In genomic region chr7:103795112-103795511, GRCh38 we compare ENCODE assay signal across 15 cellular contexts.
DNase-seq lines count a peak whose midpoint lies in the region; ATAC-seq, FAIRE-seq and TF ChIP-seq lines count a peak whose summit lies in the region.
"Had no signal": no experiment of that assay in that cellular context is flagged by ENCODE, and none has a peak within 500 bp of the region (broad histone marks: within the 10 kb centered on the region; RNA-seq: fewer than 3 reads in every experiment).

No MANE protein-coding gene starts in this region.

- peaks cover 2% of the 10 kb centered on the region for H3K9me3 Mint-ChIP-seq in Calu3 (ENCODE audit: low read depth, unreplicated experiment)

- no peak overlapping the region for H3K9ac ChIP-seq in GM23248
- H3K9ac ChIP-seq: BLaER1 treated with 17β-estradiol and CSF1 and Interleukin-3, amounts not matched to agents 10 nM and 100 nM had no signal

- H3F3A ChIP-seq in GM23248 (ENCODE audit: insufficient read depth): 0 out of 2 replicates have a peak, but pooled peaks cover 7% of the 10 kb centered on the region

- no peak for FAIRE-seq in bronchial epithelial cell (lab: Jason Lieb, UNC)
- FAIRE-seq: H1 had no signal

- H4K20me1 ChIP-seq in GM23248 (ENCODE audit: insufficient read depth): no peaks in the 10 kb centered on the region
- H4K20me1 ChIP-seq: BLaER1 treated with 17β-estradiol and CSF1 and Interleukin-3, amounts not matched to agents 10 nM and 100 nM had no signal

- peak overlapping the region; percentile 57 for H3K27ac Mint-ChIP-seq in Calu3 (ENCODE audit: unreplicated experiment)
- H3K27ac Mint-ChIP-seq: CD8-positive, alpha-beta T cell had no signal

- 0% methylated on average over 1 of the region's 1 CpG for WGBS in GM23248 (ENCODE audit: low coverage in 1 of 2, low lambda C conversion rate in 2 of 2, missing lambda C conversion rate in 2 of 2), 2 experiments
- 55 to 72% methylated on average over 1 of the region's 1 CpG for WGBS in aorta, 2 donors

- H3K79me2 ChIP-seq in GM23248 (ENCODE audit: insufficient read depth): no peaks in the 10 kb centered on the region

- H3K36me3 ChIP-seq in GM23248 (ENCODE audit: low read depth): no peaks in the 10 kb centered on the region
- H3K36me3 ChIP-seq in bronchial epithelial cell (ENCODE audit: control insufficient read depth, insufficient read depth, low read length): no peaks in the 10 kb centered on the region
- H3K36me3 ChIP-seq in aorta (ENCODE audit: control insufficient read depth in 1 of 2, insufficient read depth in 2 of 2, low read length in 1 of 2): no peaks in the 10 kb centered on the region
- H3K36me3 ChIP-seq: BLaER1 treated with 17β-estradiol and CSF1 and Interleukin-3, amounts not matched to agents 10 nM and 100 nM had no signal

- BruUV-seq in Calu3 (replicated peaks; lab: Mats Ljungman, UMichigan): no TSS peak

- DNase-seq in Calu3: no peak
- DNase-seq in GM23248: peak; percentile 60
- DNase-seq in bronchial epithelial cell (ENCODE audit: low read depth): peak; percentile 46
- peak; percentile 12 for DNase-seq in foreskin melanocyte
- no peak for DNase-seq in occipital lobe (lab: John Stamatoyannopoulos, UW)
- no peak for DNase-seq in aorta
- DNase-seq: CD8-positive, alpha-beta T cell; DMS79; KBM-7; NCI-H1417 treated with DMSO at 0.1 percent for 48 hours; NCI-H187 treated with DMSO at 0.1 percent for 48 hours; NCI-H510A treated with DMSO at 0.1 percent for 48 hours had no signal

- H3K27me3 ChIP-seq in GM23248 (replicated peaks; ENCODE audit: insufficient read depth): no peaks in the 10 kb centered on the region
- no peaks in the 10 kb centered on the region for H3K27me3 ChIP-seq in bronchial epithelial cell (ENCODE audit: control insufficient read depth, insufficient read depth, low read length)
- no peaks in the 10 kb centered on the region for H3K27me3 ChIP-seq in aorta (ENCODE audit: control insufficient read depth in 1 of 2, insufficient read depth in 2 of 2, low read length in 1 of 2)
- H3K27me3 ChIP-seq: BLaER1 treated with 17β-estradiol and CSF1 and Interleukin-3, amounts not matched to agents 10 nM and 100 nM had no signal

- intact Hi-C loops in Calu3 (cut with micrococcal nuclease; ENCODE audit: unreplicated experiment): no loop called here
- intact Hi-C loops in aorta (cut with DNase I): no loop called here

- TF ChIP-seq CTCF in Calu3 (IDR thresholded peaks at IDR 0.05; ENCODE audit: unreplicated experiment) (no peak), bronchial epithelial cell (IDR thresholded peaks at IDR 0.05; ENCODE audit: insufficient read depth, low read length, severe bottlenecking) (no peak)

- ATAC-seq in HG02678 (IDR thresholded peaks at IDR 0.05; ENCODE audit: unreplicated experiment): no peak
- no peak for ATAC-seq in aorta (ENCODE audit: low FRiP score)
- ATAC-seq: CD8-positive, alpha-beta T cell had no signal

- no peak overlapping the region for H3K4me2 ChIP-seq in GM23248 (ENCODE audit: unreplicated experiment)
- H3K4me2 ChIP-seq: BLaER1 treated with 17β-estradiol and CSF1 and Interleukin-3, amounts not matched to agents 10 nM and 100 nM had no signal

- H3K27ac ChIP-seq in GM23248: no peak overlapping the region
- no peak overlapping the region for H3K27ac ChIP-seq in aorta (ENCODE audit: low read depth in 1 of 2, low read length in 2 of 2)
- H3K27ac ChIP-seq: BLaER1 treated with 17β-estradiol and CSF1 and Interleukin-3, amounts not matched to agents 10 nM and 100 nM had no signal

- no peak overlapping the region for H2AFZ ChIP-seq in GM23248

- H3K4me3 ChIP-seq in GM23248 (no peak overlapping the region), bronchial epithelial cell (ENCODE audit: low read depth, low read length) (no peak overlapping the region), aorta (ENCODE audit: low read length in 2 of 2) (no peak overlapping the region)
- H3K4me3 ChIP-seq: BLaER1 treated with 17β-estradiol and CSF1 and Interleukin-3, amounts not matched to agents 10 nM and 100 nM had no signal

- peak overlapping the region; percentile 8 for H3K4me3 Mint-ChIP-seq in Calu3 (ENCODE audit: low read depth, unreplicated experiment)
- H3K4me3 Mint-ChIP-seq: CD8-positive, alpha-beta T cell had no signal

- H3K27me3 Mint-ChIP-seq in Calu3 (ENCODE audit: unreplicated experiment): no peaks in the 10 kb centered on the region

- H3K4me1 ChIP-seq in GM23248 (ENCODE audit: insufficient read depth) (peaks cover 5% of the 10 kb centered on the region), aorta (ENCODE audit: control insufficient read depth in 1 of 2, insufficient read depth in 2 of 2, low read length in 2 of 2) (no peaks in the 10 kb centered on the region)
- H3K4me1 ChIP-seq: BLaER1 treated with 17β-estradiol and CSF1 and Interleukin-3, amounts not matched to agents 10 nM and 100 nM had no signal

- H3K9me3 ChIP-seq in GM23248 (ENCODE audit: low read depth) (no peaks in the 10 kb centered on the region), aorta (ENCODE audit: control insufficient read depth, low read length) (no peaks in the 10 kb centered on the region)

- in situ Hi-C loops in GM23248 (cut with MboI): no loop called here

- H3K36me3 Mint-ChIP-seq in Calu3 (ENCODE audit: insufficient read depth, unreplicated experiment): no peaks in the 10 kb centered on the region
- H3K36me3 Mint-ChIP-seq: CD8-positive, alpha-beta T cell had no signal

- no peaks in the 10 kb centered on the region for H3K9me2 ChIP-seq in GM23248 (ENCODE audit: insufficient read depth)

- CTCF ChIA-PET in Calu3 (lab: Charles Lee): no interaction called here

- peaks cover 9% of the 10 kb centered on the region for H3K4me1 Mint-ChIP-seq in Calu3 (ENCODE audit: low read depth, unreplicated experiment)

Comparison
In these comparisons a context has a peak if more than half of its experiments do, and no peak if none do; other contexts are left out.
1. DNase-seq: peak in GM23248 (single experiment), bronchial epithelial cell (single experiment) and foreskin melanocyte (single experiment); none in Calu3 (single experiment), occipital lobe (single experiment) and aorta (0 of 2).